Comparison of ENCODE assay signal across 9 cellular contexts in genomic region chr2:64966839-64967238, GRCh38.
"Had no signal": no experiment of that assay in that cellular context is flagged by ENCODE, and none has a peak within 500 bp of the region (broad histone marks: within the 10 kb centered on the region; RNA-seq: fewer than 3 reads in every experiment).

No MANE protein-coding gene starts in this region.

- FAIRE-seq: K562 had no signal

- DNase-seq: GM23248, GOT3, H7, HFFc6, IMR-90 had no signal

- H3K36me3 ChIP-seq: HAP-1 had no signal

- H3K9me3 ChIP-seq: HAP-1 had no signal

- H2AFZ ChIP-seq: GM23248 had no signal

- H3K4me3 ChIP-seq: GM23248, HAP-1, K562 had no signal

- ATAC-seq: HCT116, K562 had no signal

- H3K27ac ChIP-seq: GM23248, HL-60 had no signal

- H3K9ac ChIP-seq: GM23248 had no signal

- H3K4me1 ChIP-seq: HAP-1 had no signal
